In genomic region chr3:31648286-31648968, GRCh38 we compare ENCODE assay signal across 1 cellular context.
TF ChIP-seq lines count a peak whose summit lies in the region.

No MANE protein-coding gene starts in this region.

TF ChIP-seq in K562, 482 proteins besides CTCF, POLR2A, EP300 and RAD21 (continued from another document):
- TF ChIP-seq E4F1 (CRISPR knock-in tag; IDR thresholded peaks at IDR 0.05; ENCODE audit: borderline replicate concordance) (no peak), RBM22 (IDR thresholded peaks at IDR 0.05; ENCODE audit: low read depth, low read length, poor library complexity, severe bottlenecking) (peak; percentile 70)
